Comparison of ENCODE assay signal across 1 cellular context in genomic region chr6:167850792-167851191, GRCh38.
TF ChIP-seq lines count a peak whose summit lies in the region.

No MANE protein-coding gene starts in this region.

TF ChIP-seq in GM23338, 12 proteins besides CTCF, POLR2A, EP300 and RAD21:
- TF ChIP-seq ZNF462 (CRISPR knock-in tag; IDR thresholded peaks at IDR 0.05) (peak; percentile 66), STAT1 (IDR thresholded peaks at IDR 0.05; ENCODE audit: unreplicated experiment) (no peak)
TF ChIP-seq in GM23338: peak in this region for 1.
